In the genomic region with DNA sequence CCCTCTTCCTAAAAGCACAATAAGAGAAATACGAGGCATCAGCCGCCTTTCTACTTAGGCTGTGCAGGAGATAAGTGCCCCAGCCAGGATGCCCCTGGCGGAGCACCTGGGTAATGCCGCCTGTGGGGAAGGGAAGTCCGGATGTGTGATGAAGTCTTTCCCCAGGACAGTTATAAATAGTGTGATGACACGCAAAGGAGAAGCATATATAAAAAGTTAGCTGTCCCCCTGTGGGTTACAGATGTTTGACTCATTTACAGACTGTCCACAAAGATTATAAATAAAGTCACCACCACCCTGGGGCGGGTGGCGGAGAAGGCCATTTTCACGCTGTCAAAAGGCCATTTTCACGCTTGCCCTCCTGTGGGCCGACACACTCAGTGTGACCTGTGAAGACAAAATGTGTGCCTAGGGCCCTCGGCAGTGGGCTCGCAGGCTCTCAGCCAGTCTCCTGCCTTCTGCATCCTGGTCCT, we compare ENCODE assay signal across 8 cellular contexts. TPM values are rescaled to one million over a fixed set of nuclear protein-coding genes. Genes with fewer than 3 reads are reported as not detected.
DNase-seq lines count a peak whose midpoint lies in the region; ATAC-seq and TF ChIP-seq lines count a peak whose summit lies in the region.

No MANE protein-coding gene starts in this region.

- H3K4me3 ChIP-seq in kidney epithelial cell (ENCODE audit: low read depth, low read length) (no peak overlapping the region), tibial artery (no peak overlapping the region)

- H3K4me1 ChIP-seq in tibial artery: peaks cover 0 to 19% (median 8%) of the 10 kb centered on the region in 4 donors

- TF ChIP-seq CTCF in kidney epithelial cell (IDR thresholded peaks at IDR 0.05; ENCODE audit: insufficient read depth, low read length, poor library complexity, severe bottlenecking) (peak; percentile 43), tibial artery (IDR thresholded peaks at IDR 0.05) (peak in 1 of 2 experiments; percentile 43)

- H3K27ac ChIP-seq in tibial artery: no peak overlapping the region

- DNase-seq in EH (ENCODE audit: low read depth) (peak; percentile 75), NCI-H526 (lab: John Stamatoyannopoulos, UW) (peak; percentile 86 to 95), kidney epithelial cell (ENCODE audit: low read depth) (no peak), GDM1 (lab: John Stamatoyannopoulos, UW) (no peak), iPS-NIHi11 (ENCODE audit: low spot score) (no peak), tibial artery (no peak)
- peak; percentile 14 for DNase-seq in activated effector memory CD4-positive, alpha-beta T cell treated with Interleukin-2 at 50 U/mL for 16 hours

- H3K9me3 ChIP-seq in tibial artery: no peaks in the 10 kb centered on the region

- H3K27me3 ChIP-seq in kidney epithelial cell (ENCODE audit: control insufficient read depth, insufficient read depth, low read length) (peaks cover 10% of the 10 kb centered on the region), tibial artery (peaks cover 0 to 60% of the 10 kb centered on the region in 2 donors)

- ATAC-seq in GM21529 (IDR thresholded peaks at IDR 0.05; ENCODE audit: unreplicated experiment): peak; percentile 29

- no peaks in the 10 kb centered on the region for H3K36me3 ChIP-seq in kidney epithelial cell (ENCODE audit: control insufficient read depth, insufficient read depth, low read length)
- H3K36me3 ChIP-seq in tibial artery: no peaks in the 10 kb centered on the region

- intact Hi-C loops in tibial artery (cut with DNase I; ENCODE audit: low total_unique reads): no loop called here

RNA-seq across cellular contexts. Expression of gene KCNN3, which starts 6.3 kb away (rescaled TPM):
- total RNA-seq in kidney epithelial cell: 0.04 and 0.34 TPM in 2 replicates

Comparison
In these comparisons a context has a peak if more than half of its experiments do, and no peak if none do; other contexts are left out.
1. DNase-seq: peak in EH (single experiment), NCI-H526 (2 of 2) and activated effector memory CD4-positive, alpha-beta T cell treated with Interleukin-2 at 50 U/mL for 16 hours (single experiment); none in kidney epithelial cell (single experiment), GDM1 (single experiment), iPS-NIHi11 (single experiment) and tibial artery (0 of 2).